Comparison of ENCODE assay signal across 15 cellular contexts in genomic region chr11:33557201-33557600, GRCh38.
DNase-seq lines count a peak whose midpoint lies in the region; ATAC-seq and TF ChIP-seq lines count a peak whose summit lies in the region.
"Had no signal": no experiment of that assay in that cellular context is flagged by ENCODE, and none has a peak within 500 bp of the region (broad histone marks: within the 10 kb centered on the region; RNA-seq: fewer than 3 reads in every experiment).

No MANE protein-coding gene starts in this region.

- H3K27me3 ChIP-seq in PC-9 (ENCODE audit: insufficient read depth, low read depth): no peaks in the 10 kb centered on the region
- no peaks in the 10 kb centered on the region for H3K27me3 ChIP-seq in mammary epithelial cell (ENCODE audit: insufficient read depth, low read length)
- no peaks in the 10 kb centered on the region for H3K27me3 ChIP-seq in mesendoderm (ENCODE audit: insufficient read depth, low read length, poor library complexity)
- H3K27me3 ChIP-seq in psoas muscle (ENCODE audit: insufficient read depth in 3 of 3, low read length in 2 of 3): no peaks in the 10 kb centered on the region
- H3K27me3 ChIP-seq in sigmoid colon: no peaks in the 10 kb centered on the region
- H3K27me3 ChIP-seq: BLaER1, Peyer's patch had no signal

- H2BK15ac ChIP-seq in mesendoderm (replicated peaks; ENCODE audit: low read depth): no peak overlapping the region

- H3K18ac ChIP-seq in mesendoderm (ENCODE audit: low read length): no peak overlapping the region

- H3K4me3 ChIP-seq in PC-9 (no peak overlapping the region), mammary epithelial cell (replicated peaks in 1 of 3; ENCODE audit: insufficient read depth in 1 of 3, low read depth in 2 of 3, low read length in 3 of 3) (no peak overlapping the region), mesendoderm (ENCODE audit: low read length) (no peak overlapping the region), psoas muscle (no peak overlapping the region), sigmoid colon (no peak overlapping the region)
- H3K4me3 ChIP-seq: BLaER1, Peyer's patch had no signal

- H4K5ac ChIP-seq in mesendoderm (ENCODE audit: low read length): no peak overlapping the region

- H2AK5ac ChIP-seq in mesendoderm (ENCODE audit: low read length): no peak overlapping the region

- H3K9me2 ChIP-seq in PC-9 (ENCODE audit: insufficient read depth): no peaks in the 10 kb centered on the region

- peak overlapping the region; percentile 51 for H3K4me2 ChIP-seq in PC-9
- H3K4me2 ChIP-seq in mammary epithelial cell (ENCODE audit: insufficient read depth, low read depth, low read length): peak overlapping the region; percentile 34
- no peak overlapping the region for H3K4me2 ChIP-seq in mesendoderm (ENCODE audit: low read length)
- H3K4me2 ChIP-seq: BLaER1 had no signal

- BruUV-seq in PC-9 (replicated peaks; lab: Mats Ljungman, UMichigan): no TSS peak
- BruUV-seq in mammary epithelial cell (replicated peaks; lab: Mats Ljungman, UMichigan): no TSS peak

- H3K4me1 ChIP-seq in PC-9 (replicated peaks; ENCODE audit: insufficient read depth) (peaks cover 30% of the 10 kb centered on the region), mammary epithelial cell (ENCODE audit: insufficient read depth, low read length) (peaks cover 22% of the 10 kb centered on the region), mesendoderm (ENCODE audit: control insufficient read depth, low read depth, low read length) (no peaks in the 10 kb centered on the region), psoas muscle (no peaks in the 10 kb centered on the region), sigmoid colon (no peaks in the 10 kb centered on the region)
- H3K4me1 ChIP-seq: BLaER1, parathyroid adenoma, Peyer's patch had no signal

- WGBS in mammary epithelial cell (ENCODE audit: low coverage, missing lambda C conversion rate): no CpG with 5 or more reads among the region's 1 CpG
- WGBS in mesendoderm (ENCODE audit: extremely low coverage, insufficient coverage, low lambda C conversion rate): 100% methylated on average over 1 of the region's 1 CpG
- WGBS in psoas muscle, 3 donors: 18 to 65% (median 61%) methylated on average over 1 of the region's 1 CpG
- WGBS in sigmoid colon, 2 donors: 26 to 51% methylated on average over 1 of the region's 1 CpG

- H3F3A ChIP-seq in PC-9 (ENCODE audit: insufficient read depth, low read depth): peaks cover 28% of the 10 kb centered on the region

- H3K4ac ChIP-seq in mesendoderm (ENCODE audit: low read depth, low read length): no peak overlapping the region

- in situ Hi-C loops in mammary epithelial cell (cut with MboI; ENCODE audit: low sequenced_read_pairs in 2 of 2): no loop called here

- H4K20me1 ChIP-seq in PC-9 (ENCODE audit: insufficient read depth) (no peaks in the 10 kb centered on the region), mammary epithelial cell (ENCODE audit: insufficient read depth, low read length) (no peaks in the 10 kb centered on the region)
- H4K20me1 ChIP-seq: BLaER1 had no signal

- no peaks in the 10 kb centered on the region for H3K79me2 ChIP-seq in PC-9 (ENCODE audit: low read depth)
- no peaks in the 10 kb centered on the region for H3K79me2 ChIP-seq in mammary epithelial cell (ENCODE audit: insufficient read depth, low read length)
- H3K79me2 ChIP-seq in mesendoderm (ENCODE audit: control insufficient read depth, insufficient read depth, low read length): no peaks in the 10 kb centered on the region
- H3K79me2 ChIP-seq: parathyroid adenoma had no signal

- dilution Hi-C loops in mammary epithelial cell (cut with HindIII; ENCODE audit: low sequenced_read_pairs): no loop called here

- H2BK5ac ChIP-seq in mesendoderm (ENCODE audit: low read length): no peak overlapping the region

- intact Hi-C loops in PC-9 (cut with micrococcal nuclease; ENCODE audit: unreplicated experiment): loop anchor here (1.0 kb wide), 1 partner anchor 76 kb away; no protein-coding TSS in a partner anchor
- intact Hi-C loops in mammary epithelial cell (cut with micrococcal nuclease): loop anchor here (1.0 to 5.0 kb wide), 2 partner anchors 79 to 180 kb away; partner anchors contain the start of gene KIAA1549L
- intact Hi-C loops in psoas muscle (cut with DNase I): no loop called here
- intact Hi-C loops in sigmoid colon (cut with DNase I): no loop called here

- no peak for TF ChIP-seq POLR2A in sigmoid colon (IDR thresholded peaks at IDR 0.05)

- no peak overlapping the region for H2BK120ac ChIP-seq in mesendoderm (ENCODE audit: low read depth, low read length)

- H3K36me3 ChIP-seq in PC-9 (ENCODE audit: low read depth) (no peaks in the 10 kb centered on the region; the same call in 1 of the 2 replicates), mammary epithelial cell (ENCODE audit: insufficient read depth, low read length) (no peaks in the 10 kb centered on the region), mesendoderm (ENCODE audit: control insufficient read depth, insufficient read depth, low read length) (no peaks in the 10 kb centered on the region), psoas muscle (ENCODE audit: insufficient read depth in 1 of 2, low read depth in 1 of 2) (no peaks in the 10 kb centered on the region), sigmoid colon (no peaks in the 10 kb centered on the region)
- H3K36me3 ChIP-seq: BLaER1, Peyer's patch had no signal

- no peak overlapping the region for H2AFZ ChIP-seq in PC-9
- peak overlapping the region; percentile 35 for H2AFZ ChIP-seq in mammary epithelial cell (ENCODE audit: low read depth, low read length)
- H2AFZ ChIP-seq: parathyroid adenoma had no signal

- CTCF ChIA-PET in PC-9 (lab: Charles Lee): no interaction called here
- CTCF ChIA-PET in mammary epithelial cell (lab: Charles Lee; ENCODE audit: low non-redundant PET): no interaction called here

- H3K56ac ChIP-seq in mesendoderm (ENCODE audit: low read length): no peak overlapping the region

- H3K27ac ChIP-seq in PC-9 (peak overlapping the region; percentile 94), mammary epithelial cell (ENCODE audit: insufficient read depth, low read depth, low read length) (peak overlapping the region; percentile 77), mesendoderm (ENCODE audit: low read depth, low read length) (no peak overlapping the region), psoas muscle (no peak overlapping the region), sigmoid colon (no peak overlapping the region)
- H3K27ac ChIP-seq: BLaER1, parathyroid adenoma, Peyer's patch had no signal

- TF ChIP-seq EP300 in sigmoid colon (IDR thresholded peaks at IDR 0.05): no peak

- no peak overlapping the region for H4K8ac ChIP-seq in mesendoderm (ENCODE audit: low read depth, low read length)

- DNase-seq in EH (ENCODE audit: low read depth) (peak; percentile 95), PC-9 (peak; percentile 67 to 97), mammary epithelial cell (peak; percentile 92), mesendoderm (peak; percentile 34), psoas muscle (no peak), sigmoid colon (no peak), occipital lobe (lab: John Stamatoyannopoulos, UW) (no peak)
- DNase-seq: activated CD8-positive, alpha-beta memory T cell treated with anti-CD3 and anti-CD28 coated beads for 24 hours; activated effector memory CD4-positive, alpha-beta T cell treated with anti-CD3 and anti-CD28 coated beads, Interleukin-2, amount 50 U/mL, for 16 hours; caudate nucleus; NCI-H1105; Peyer's patch had no signal

- ATAC-seq in psoas muscle (no peak), HG02642 (IDR thresholded peaks at IDR 0.05; ENCODE audit: poor library complexity, unreplicated experiment) (no peak)

- H3K9ac ChIP-seq in mammary epithelial cell (ENCODE audit: insufficient read depth, low read length): no peak overlapping the region
- H3K9ac ChIP-seq in mesendoderm (ENCODE audit: low read length): no peak overlapping the region
- H3K9ac ChIP-seq: BLaER1, parathyroid adenoma had no signal

- H3K79me1 ChIP-seq in mesendoderm (ENCODE audit: low read length): no peaks in the 10 kb centered on the region

- no peak overlapping the region for H3K23ac ChIP-seq in mesendoderm (ENCODE audit: low read length)

- TF ChIP-seq CTCF in PC-9 (conservative IDR thresholded peaks at IDR 0.05) (no peak), mammary epithelial cell (conservative IDR thresholded peaks at IDR 0.05 in 1 of 2, IDR thresholded peaks at IDR 0.05 in 1 of 2; ENCODE audit: extremely low read depth in 1 of 2, insufficient read depth in 1 of 2, low read depth in 1 of 2, low read length in 2 of 2) (no peak), psoas muscle (IDR thresholded peaks at IDR 0.05) (no peak), sigmoid colon (IDR thresholded peaks at IDR 0.05) (no peak)

- POLR2A ChIA-PET in PC-9 (lab: Charles Lee; ENCODE audit: unreplicated experiment): interaction anchor here (0.7 kb wide), 1 partner anchor 518 kb away, joined by 3 read pairs; the partner anchor contains the start of gene TCP11L1

- H3K9me3 ChIP-seq in PC-9 (ENCODE audit: insufficient read depth, low read depth) (0 out of 2 replicates have a peak, but pooled peaks cover 5% of the 10 kb centered on the region), mammary epithelial cell (replicated peaks; ENCODE audit: insufficient read depth, low read length) (no peaks in the 10 kb centered on the region), psoas muscle (no peaks in the 10 kb centered on the region), sigmoid colon (no peaks in the 10 kb centered on the region)
- H3K9me3 ChIP-seq: BLaER1, Peyer's patch had no signal

Comparison
In these comparisons a context has a peak if more than half of its experiments do, and no peak if none do; other contexts are left out.
1. DNase-seq: peak in EH (single experiment), PC-9 (2 of 2), mammary epithelial cell (single experiment) and mesendoderm (single experiment); none in psoas muscle (0 of 2), sigmoid colon (single experiment) and occipital lobe (single experiment).
2. H3K27ac ChIP-seq: peak in PC-9 (single experiment) and mammary epithelial cell (single experiment); none in mesendoderm (single experiment), psoas muscle (single experiment) and sigmoid colon (0 of 4).
3. intact Hi-C loops: an anchor here in PC-9 (1.0 kb wide) and mammary epithelial cell (1.0 to 5.0 kb wide); none called in psoas muscle and sigmoid colon.